In genomic region chr16:1420111-1420539, GRCh38 we compare ENCODE assay signal across 7 cellular contexts. TPM values are rescaled to one million over a fixed set of nuclear protein-coding genes. Genes with fewer than 3 reads are reported as not detected.
DNase-seq lines count a peak whose midpoint lies in the region; ATAC-seq, FAIRE-seq and TF ChIP-seq lines count a peak whose summit lies in the region.

No MANE protein-coding gene starts in this region.

- POLR2A ChIA-PET in HepG2 (lab: Yijun Ruan, JAX) = interaction anchor here (0.9 to 3.2 kb wide), 11 partner anchors 10 to 363 kb away, joined by 4 to 47 read pairs (median 7); partner anchors contain the start of genes CRAMP1, IFT140, NUBP2 and PERCC1

- H3K27me3 ChIP-seq in HepG2 (ENCODE audit: control insufficient read depth in 1 of 2, insufficient read depth in 2 of 2, low read length in 2 of 2) (no peaks in the 10 kb centered on the region; a peak in 1 of 5 replicates), tibial nerve (no peaks in the 10 kb centered on the region)

- H3K9me3 Mint-ChIP-seq in activated naive CD8-positive, alpha-beta T cell treated with anti-CD3 and anti-CD28 coated beads, Interleukin-2, amount 50 U/mL, for 24 hours = no peaks in the 10 kb centered on the region

- FAIRE-seq in HepG2 (lab: Jason Lieb, UNC) = no peak

- WGBS in HepG2 (ENCODE audit: low lambda C conversion rate) = 2% methylated on average over 15 of the region's 22 CpGs
- WGBS in tibial nerve, 2 donors = 2% methylated on average over 17 to 22 of the region's 22 CpGs

- TF ChIP-seq POLR2A in HepG2 (IDR thresholded peaks at IDR 0.05; ENCODE audit: insufficient read depth in 1 of 2, low read depth in 2 of 2, low read length in 2 of 2) (no peak), tibial nerve (IDR thresholded peaks at IDR 0.05) (no peak)

- H3K9me3 ChIP-seq in HepG2 (ENCODE audit: low read length) = no peaks in the 10 kb centered on the region
- H3K9me3 ChIP-seq in tibial nerve = no peaks in the 10 kb centered on the region

- ATAC-seq in GM18873 (IDR thresholded peaks at IDR 0.05; ENCODE audit: low FRiP score, unreplicated experiment) = peak; percentile 1
- ATAC-seq in HG03066 (IDR thresholded peaks at IDR 0.05; ENCODE audit: low read depth, unreplicated experiment) = peak; percentile 2
- ATAC-seq in activated naive CD8-positive, alpha-beta T cell treated with anti-CD3 and anti-CD28 coated beads, Interleukin-2, amount 50 U/mL, for 24 hours = no peak
- ATAC-seq in HepG2 = peak; percentile 39

- peaks cover 2% of the 10 kb centered on the region for H3K27me3 Mint-ChIP-seq in activated naive CD8-positive, alpha-beta T cell treated with anti-CD3 and anti-CD28 coated beads, Interleukin-2, amount 50 U/mL, for 24 hours

- H4K20me1 ChIP-seq in HepG2 (ENCODE audit: insufficient read depth, low read length) = no peaks in the 10 kb centered on the region

- intact Hi-C loops in HepG2 (cut with micrococcal nuclease; ENCODE audit: unreplicated experiment) = no loop called here

- peak overlapping the region; percentile 93 for H3K27ac Mint-ChIP-seq in activated naive CD8-positive, alpha-beta T cell treated with anti-CD3 and anti-CD28 coated beads, Interleukin-2, amount 50 U/mL, for 24 hours

- in situ Hi-C loops in HepG2 (cut with HindIII; ENCODE audit: extremely low pct_ligation_motif_present, low pct_unique_long_range_greater_than_20kb) = no loop called here

- BruUV-seq in HepG2 (replicated peaks; lab: Mats Ljungman, UMichigan) = TSS peak; percentile 89

- CTCF ChIA-PET in HepG2 (lab: Yijun Ruan, JAX; ENCODE audit: low intra/inter-chr PET ratio, low total read pairs) = no interaction called here

- peaks cover 29% of the 10 kb centered on the region for H3K4me1 ChIP-seq in HepG2 (ENCODE audit: insufficient read depth, low read length)
- H3K4me1 ChIP-seq in tibial nerve = peaks cover 0 to 41% (median 10%) of the 10 kb centered on the region in 4 donors

- peak overlapping the region; percentile 82 for H3K27ac ChIP-seq in HepG2 (ENCODE audit: extremely low read length, insufficient read depth, low read length)
- H3K27ac ChIP-seq in tibial nerve = peak overlapping the region in 3 of 4 donors; percentile 83 to 94 (median 92)

- peak overlapping the region; percentile 84 for H3K4me3 Mint-ChIP-seq in activated naive CD8-positive, alpha-beta T cell treated with anti-CD3 and anti-CD28 coated beads, Interleukin-2, amount 50 U/mL, for 24 hours

- H3K36me3 Mint-ChIP-seq in activated naive CD8-positive, alpha-beta T cell treated with anti-CD3 and anti-CD28 coated beads, Interleukin-2, amount 50 U/mL, for 24 hours (ENCODE audit: low read depth) = no peaks in the 10 kb centered on the region

- H3K4me3 ChIP-seq in HepG2 (replicated peaks in 1 of 3; ENCODE audit: insufficient read depth in 1 of 3, low read depth in 2 of 3, low read length in 3 of 3) = peak overlapping the region; percentile 94 to 100 (median 95)
- peak overlapping the region; percentile 53 to 95 (median 80) for H3K4me3 ChIP-seq in tibial nerve

- TF ChIP-seq RAD21 in HepG2 (CRISPR knock-in tag; IDR thresholded peaks at IDR 0.05) = no peak

- no peak for TF ChIP-seq CTCF in HepG2 (CRISPR knock-in tag; IDR thresholded peaks at IDR 0.05)
- no peak for TF ChIP-seq CTCF in tibial nerve (IDR thresholded peaks at IDR 0.05)

- peaks cover 16% of the 10 kb centered on the region for H3K79me2 ChIP-seq in HepG2 (ENCODE audit: insufficient read depth, low read length)

- DNase-seq in activated naive CD8-positive, alpha-beta T cell treated with anti-CD3 and anti-CD28 coated beads, Interleukin-2, amount 50 U/mL, for 24 hours = peak; percentile 16
- DNase-seq in HepG2 (ENCODE audit: low spot score) = no peak
- DNase-seq in tibial nerve (ENCODE audit: low spot score in 2 of 2) = no peak
- no peak for DNase-seq in A172 (ENCODE audit: low spot score)
- DNase-seq in germinal center (ENCODE audit: low spot score) = no peak

- peak overlapping the region; percentile 93 for H3K9ac ChIP-seq in HepG2 (ENCODE audit: insufficient read depth, low read depth, low read length)

- TF ChIP-seq EP300 in HepG2 (IDR thresholded peaks at IDR 0.05; ENCODE audit: low read depth in 2 of 2, low read length in 2 of 2) = no peak
- TF ChIP-seq EP300 in HepG2 (CRISPR knock-in tag; IDR thresholded peaks at IDR 0.05; ENCODE audit: borderline replicate concordance) = no peak
- no peak for TF ChIP-seq EP300 in tibial nerve (IDR thresholded peaks at IDR 0.05)

- no peaks in the 10 kb centered on the region; a peak in 1 of 5 replicates for H3K36me3 ChIP-seq in HepG2 (replicated peaks in 1 of 2; ENCODE audit: control insufficient read depth in 1 of 2, insufficient read depth in 2 of 2, low read length in 2 of 2)
- H3K36me3 ChIP-seq in tibial nerve = peaks cover 0 to 13% (median 0%) of the 10 kb centered on the region in 3 donors

- no peak overlapping the region for H2AFZ ChIP-seq in HepG2 (ENCODE audit: low read length)

- H3K4me2 ChIP-seq in HepG2 (ENCODE audit: low read depth, low read length) = peak overlapping the region; percentile 95

- H3K4me1 Mint-ChIP-seq in activated naive CD8-positive, alpha-beta T cell treated with anti-CD3 and anti-CD28 coated beads, Interleukin-2, amount 50 U/mL, for 24 hours = peaks cover 41% of the 10 kb centered on the region

RNA-seq across cellular contexts. Expression of gene UQCC4, which starts 0.4 kb away (rescaled TPM):
- total RNA-seq in HepG2 (2016; rRNA removed; fragmentation: Illumina TruSeq; extraction: Trizol) = 29.6 and 29.9 TPM in 2 replicates
- 22.0 and 23.6 TPM in 2 replicates for total RNA-seq in HepG2 (2016; cell fraction: cytosol; rRNA removed; fragmentation: Illumina TruSeq; extraction: Trizol; ENCODE audit: low read depth)
- 27.3 and 30.2 TPM in 2 replicates for total RNA-seq in HepG2 (2016; cell fraction: insoluble cytoplasmic fraction; rRNA removed; fragmentation: Illumina TruSeq; extraction: Trizol)
- 24.5 and 33.2 TPM in 2 replicates for total RNA-seq in HepG2 (2016; cell fraction: membrane; rRNA removed; fragmentation: Illumina TruSeq; extraction: Trizol)
- total RNA-seq in HepG2 (2016; cell fraction: nucleus; rRNA removed; fragmentation: Illumina TruSeq; extraction: Trizol) = 11.7 and 14.7 TPM in 2 replicates
- polyA plus RNA-seq in HepG2 (2011; rRNA removed) = 17.6 and 19.2 TPM in 2 replicates
- polyA plus RNA-seq in HepG2 (2011; cell fraction: cytosol; rRNA removed) = 21.5 and 24.4 TPM in 2 replicates
- polyA plus RNA-seq in HepG2 (2011; cell fraction: nucleus; rRNA removed) = 9.1 and 10.9 TPM in 2 replicates
- polyA plus RNA-seq in HepG2 (2012) = 8.9 and 10.5 TPM in 2 replicates
- 13.9 and 22.1 TPM in 2 replicates for polyA plus RNA-seq in HepG2 (2016; cell fraction: cytosol; fragmentation: Illumina TruSeq; extraction: Trizol; ENCODE audit: low read depth)
- 19.8 and 20.7 TPM in 2 replicates for polyA plus RNA-seq in HepG2 (2016; cell fraction: insoluble cytoplasmic fraction; fragmentation: Illumina TruSeq; extraction: Trizol; ENCODE audit: low read depth)
- 17.4 and 20.9 TPM in 2 replicates for polyA plus RNA-seq in HepG2 (2016; cell fraction: membrane; fragmentation: Illumina TruSeq; extraction: Trizol; ENCODE audit: low read depth)
- polyA plus RNA-seq in HepG2 (2016; cell fraction: nucleus; fragmentation: Illumina TruSeq; extraction: Trizol; ENCODE audit: insufficient read depth, low read depth) = 20.4 and 23.0 TPM in 2 replicates
- 10.9 and 14.0 TPM in 2 replicates for polyA minus RNA-seq in HepG2 (2011; rRNA and poly(A)+ RNA removed; ENCODE audit: low replicate concordance)
- polyA minus RNA-seq in HepG2 (2011; cell fraction: cytosol; rRNA and poly(A)+ RNA removed) = 5.3 and 5.4 TPM in 2 replicates
- polyA minus RNA-seq in HepG2 (2011; cell fraction: nucleus; rRNA and poly(A)+ RNA removed) = 6.5 and 7.5 TPM in 2 replicates
- 10 to 100 TPM in 3 of 4 donors, 1 to 10 TPM in 1; 8.7 to 18.6 (median 13.5) TPM for total RNA-seq in tibial nerve
- 38.6 and 45.1 TPM in 2 replicates for total RNA-seq in A172 (2014; rRNA removed; shearing (Covaris generic))

RNA-seq across cellular contexts. Expression of gene UNKL, which starts 5.6 kb away (rescaled TPM):
- 11.0 and 17.6 TPM in 2 replicates for total RNA-seq in HepG2 (2016; rRNA removed; fragmentation: Illumina TruSeq; extraction: Trizol)
- total RNA-seq in HepG2 (2016; cell fraction: cytosol; rRNA removed; fragmentation: Illumina TruSeq; extraction: Trizol; ENCODE audit: low read depth) = 5.5 and 6.6 TPM in 2 replicates
- total RNA-seq in HepG2 (2016; cell fraction: insoluble cytoplasmic fraction; rRNA removed; fragmentation: Illumina TruSeq; extraction: Trizol) = 10.1 and 16.6 TPM in 2 replicates
- 9.9 and 10.4 TPM in 2 replicates for total RNA-seq in HepG2 (2016; cell fraction: membrane; rRNA removed; fragmentation: Illumina TruSeq; extraction: Trizol)
- total RNA-seq in HepG2 (2016; cell fraction: nucleus; rRNA removed; fragmentation: Illumina TruSeq; extraction: Trizol) = 12.2 and 16.5 TPM in 2 replicates
- polyA plus RNA-seq in HepG2 (2011; rRNA removed) = 10.4 and 13.4 TPM in 2 replicates
- polyA plus RNA-seq in HepG2 (2011; cell fraction: cytosol; rRNA removed) = 3.3 and 4.7 TPM in 2 replicates
- polyA plus RNA-seq in HepG2 (2011; cell fraction: nucleus; rRNA removed) = 75.3 and 105 TPM in 2 replicates
- polyA plus RNA-seq in HepG2 (2012) = 7.2 and 11.6 TPM in 2 replicates
- 2.4 and 4.0 TPM in 2 replicates for polyA plus RNA-seq in HepG2 (2016; cell fraction: cytosol; fragmentation: Illumina TruSeq; extraction: Trizol; ENCODE audit: low read depth)
- 11.7 and 13.2 TPM in 2 replicates for polyA plus RNA-seq in HepG2 (2016; cell fraction: insoluble cytoplasmic fraction; fragmentation: Illumina TruSeq; extraction: Trizol; ENCODE audit: low read depth)
- 4.2 and 6.8 TPM in 2 replicates for polyA plus RNA-seq in HepG2 (2016; cell fraction: membrane; fragmentation: Illumina TruSeq; extraction: Trizol; ENCODE audit: low read depth)
- polyA plus RNA-seq in HepG2 (2016; cell fraction: nucleus; fragmentation: Illumina TruSeq; extraction: Trizol; ENCODE audit: insufficient read depth, low read depth) = 48.5 and 55.0 TPM in 2 replicates
- 14.8 and 18.0 TPM in 2 replicates for polyA minus RNA-seq in HepG2 (2011; rRNA and poly(A)+ RNA removed; ENCODE audit: low replicate concordance)
- polyA minus RNA-seq in HepG2 (2011; cell fraction: cytosol; rRNA and poly(A)+ RNA removed) = 7.9 and 12.6 TPM in 2 replicates
- polyA minus RNA-seq in HepG2 (2011; cell fraction: nucleus; rRNA and poly(A)+ RNA removed) = 9.3 and 22.1 TPM in 2 replicates
- 10 to 100 TPM; 34.3 to 70.5 (median 45.0) TPM for total RNA-seq in tibial nerve
- 25.5 and 31.6 TPM in 2 replicates for total RNA-seq in A172 (2014; rRNA removed; shearing (Covaris generic))

RNA-seq across cellular contexts. Expression of gene PERCC1, which starts 10.8 kb away (rescaled TPM):
- total RNA-seq in HepG2 (2016; rRNA removed; fragmentation: Illumina TruSeq; extraction: Trizol) (0.15 TPM in 1 of 2 replicates, not detected in the other), tibial nerve (1 to 10 TPM in 1 of 4 donors, not detected in 3; 1.1 TPM)
- total RNA-seq in HepG2 (2016; cell fraction: cytosol; rRNA removed; fragmentation: Illumina TruSeq; extraction: Trizol; ENCODE audit: low read depth) = not detected in 2 replicates
- 0.13 TPM in 1 of 2 replicates, not detected in the other for total RNA-seq in HepG2 (2016; cell fraction: insoluble cytoplasmic fraction; rRNA removed; fragmentation: Illumina TruSeq; extraction: Trizol)
- total RNA-seq in HepG2 (2016; cell fraction: membrane; rRNA removed; fragmentation: Illumina TruSeq; extraction: Trizol) = not detected in 2 replicates
- not detected in 2 replicates for total RNA-seq in HepG2 (2016; cell fraction: nucleus; rRNA removed; fragmentation: Illumina TruSeq; extraction: Trizol)
- polyA plus RNA-seq in HepG2 (2011; rRNA removed) = not detected in 2 replicates
- not detected in 2 replicates for polyA plus RNA-seq in HepG2 (2011; cell fraction: cytosol; rRNA removed)
- polyA plus RNA-seq in HepG2 (2011; cell fraction: nucleus; rRNA removed) = not detected in 2 replicates
- not detected in 2 replicates for polyA plus RNA-seq in HepG2 (2012)
- not detected in 2 replicates for polyA plus RNA-seq in HepG2 (2016; cell fraction: cytosol; fragmentation: Illumina TruSeq; extraction: Trizol; ENCODE audit: low read depth)
- not detected in 2 replicates for polyA plus RNA-seq in HepG2 (2016; cell fraction: insoluble cytoplasmic fraction; fragmentation: Illumina TruSeq; extraction: Trizol; ENCODE audit: low read depth)
- not detected in 2 replicates for polyA plus RNA-seq in HepG2 (2016; cell fraction: membrane; fragmentation: Illumina TruSeq; extraction: Trizol; ENCODE audit: low read depth)
- polyA plus RNA-seq in HepG2 (2016; cell fraction: nucleus; fragmentation: Illumina TruSeq; extraction: Trizol; ENCODE audit: insufficient read depth, low read depth) = not detected in 2 replicates
- polyA minus RNA-seq in HepG2 (2011; rRNA and poly(A)+ RNA removed; ENCODE audit: low replicate concordance) = not detected in 2 replicates
- polyA minus RNA-seq in HepG2 (2011; cell fraction: cytosol; rRNA and poly(A)+ RNA removed) = not detected in 2 replicates
- polyA minus RNA-seq in HepG2 (2011; cell fraction: nucleus; rRNA and poly(A)+ RNA removed) = not detected in 2 replicates
- not detected in 2 replicates for total RNA-seq in A172 (2014; rRNA removed; shearing (Covaris generic))

RNA-seq across cellular contexts. Expression of gene CCDC154, which starts 24.2 kb away (rescaled TPM):
- total RNA-seq in HepG2 (2016; rRNA removed; fragmentation: Illumina TruSeq; extraction: Trizol) = 1.5 and 1.8 TPM in 2 replicates
- 0.61 and 0.79 TPM in 2 replicates for total RNA-seq in HepG2 (2016; cell fraction: cytosol; rRNA removed; fragmentation: Illumina TruSeq; extraction: Trizol; ENCODE audit: low read depth)
- 1.4 and 1.7 TPM in 2 replicates for total RNA-seq in HepG2 (2016; cell fraction: insoluble cytoplasmic fraction; rRNA removed; fragmentation: Illumina TruSeq; extraction: Trizol)
- 0.83 and 1.1 TPM in 2 replicates for total RNA-seq in HepG2 (2016; cell fraction: membrane; rRNA removed; fragmentation: Illumina TruSeq; extraction: Trizol)
- 0.31 TPM in 1 of 2 replicates, not detected in the other for total RNA-seq in HepG2 (2016; cell fraction: nucleus; rRNA removed; fragmentation: Illumina TruSeq; extraction: Trizol)
- polyA plus RNA-seq in HepG2 (2011; rRNA removed) = 0.84 and 0.92 TPM in 2 replicates
- polyA plus RNA-seq in HepG2 (2011; cell fraction: cytosol; rRNA removed) = 0.24 and 0.56 TPM in 2 replicates
- 2.1 and 2.4 TPM in 2 replicates for polyA plus RNA-seq in HepG2 (2011; cell fraction: nucleus; rRNA removed)
- 0.48 and 1.2 TPM in 2 replicates for polyA plus RNA-seq in HepG2 (2012)
- 0.92 and 1.0 TPM in 2 replicates for polyA plus RNA-seq in HepG2 (2016; cell fraction: cytosol; fragmentation: Illumina TruSeq; extraction: Trizol; ENCODE audit: low read depth)
- polyA plus RNA-seq in HepG2 (2016; cell fraction: insoluble cytoplasmic fraction; fragmentation: Illumina TruSeq; extraction: Trizol; ENCODE audit: low read depth) = 0.65 and 1.6 TPM in 2 replicates
- 0.45 and 0.71 TPM in 2 replicates for polyA plus RNA-seq in HepG2 (2016; cell fraction: membrane; fragmentation: Illumina TruSeq; extraction: Trizol; ENCODE audit: low read depth)
- polyA plus RNA-seq in HepG2 (2016; cell fraction: nucleus; fragmentation: Illumina TruSeq; extraction: Trizol; ENCODE audit: insufficient read depth, low read depth) = 2.3 and 3.5 TPM in 2 replicates
- not detected in 2 replicates for polyA minus RNA-seq in HepG2 (2011; rRNA and poly(A)+ RNA removed; ENCODE audit: low replicate concordance)
- polyA minus RNA-seq in HepG2 (2011; cell fraction: cytosol; rRNA and poly(A)+ RNA removed) = not detected in 2 replicates
- 0.12 and 0.26 TPM in 2 replicates for polyA minus RNA-seq in HepG2 (2011; cell fraction: nucleus; rRNA and poly(A)+ RNA removed)
- 1 to 10 TPM in 2 of 4 donors, under 1 TPM in 1, not detected in 1; 0.44 to 3.0 (median 2.7) TPM for total RNA-seq in tibial nerve
- total RNA-seq in A172 (2014; rRNA removed; shearing (Covaris generic)) = 0.03 and 0.26 TPM in 2 replicates

RNA-seq across cellular contexts. Expression of gene CLCN7, which starts 54.7 kb away (rescaled TPM):
- 9.8 and 25.1 TPM in 2 replicates for total RNA-seq in HepG2 (2016; rRNA removed; fragmentation: Illumina TruSeq; extraction: Trizol)
- total RNA-seq in HepG2 (2016; cell fraction: cytosol; rRNA removed; fragmentation: Illumina TruSeq; extraction: Trizol; ENCODE audit: low read depth) = 8.5 and 9.5 TPM in 2 replicates
- total RNA-seq in HepG2 (2016; cell fraction: insoluble cytoplasmic fraction; rRNA removed; fragmentation: Illumina TruSeq; extraction: Trizol) = 6.2 and 24.1 TPM in 2 replicates
- 6.7 and 7.5 TPM in 2 replicates for total RNA-seq in HepG2 (2016; cell fraction: membrane; rRNA removed; fragmentation: Illumina TruSeq; extraction: Trizol)
- total RNA-seq in HepG2 (2016; cell fraction: nucleus; rRNA removed; fragmentation: Illumina TruSeq; extraction: Trizol) = 22.9 and 27.4 TPM in 2 replicates
- 24.6 and 33.6 TPM in 2 replicates for polyA plus RNA-seq in HepG2 (2011; rRNA removed)
- polyA plus RNA-seq in HepG2 (2011; cell fraction: cytosol; rRNA removed) = 11.6 and 26.3 TPM in 2 replicates
- 413 and 489 TPM in 2 replicates for polyA plus RNA-seq in HepG2 (2011; cell fraction: nucleus; rRNA removed)
- polyA plus RNA-seq in HepG2 (2012) = 30.8 and 56.7 TPM in 2 replicates
- 1.7 and 1.8 TPM in 2 replicates for polyA plus RNA-seq in HepG2 (2016; cell fraction: cytosol; fragmentation: Illumina TruSeq; extraction: Trizol; ENCODE audit: low read depth)
- 6.7 and 9.1 TPM in 2 replicates for polyA plus RNA-seq in HepG2 (2016; cell fraction: insoluble cytoplasmic fraction; fragmentation: Illumina TruSeq; extraction: Trizol; ENCODE audit: low read depth)
- polyA plus RNA-seq in HepG2 (2016; cell fraction: membrane; fragmentation: Illumina TruSeq; extraction: Trizol; ENCODE audit: low read depth) = 3.8 and 6.1 TPM in 2 replicates
- 78.0 and 79.0 TPM in 2 replicates for polyA plus RNA-seq in HepG2 (2016; cell fraction: nucleus; fragmentation: Illumina TruSeq; extraction: Trizol; ENCODE audit: insufficient read depth, low read depth)
- 47.8 and 83.3 TPM in 2 replicates for polyA minus RNA-seq in HepG2 (2011; rRNA and poly(A)+ RNA removed; ENCODE audit: low replicate concordance)
- polyA minus RNA-seq in HepG2 (2011; cell fraction: cytosol; rRNA and poly(A)+ RNA removed) = 15.7 and 20.3 TPM in 2 replicates
- polyA minus RNA-seq in HepG2 (2011; cell fraction: nucleus; rRNA and poly(A)+ RNA removed) = 46.9 and 49.4 TPM in 2 replicates
- 100 to 1,000 TPM in 2 of 4 donors, 10 to 100 TPM in 2; 38.7 to 136 (median 73.1) TPM for total RNA-seq in tibial nerve
- 79.9 and 86.3 TPM in 2 replicates for total RNA-seq in A172 (2014; rRNA removed; shearing (Covaris generic))
